Comparison of ENCODE assay signal across 1 cellular context in genomic region chr20:56429941-56430340, GRCh38.
TF ChIP-seq lines count a peak whose summit lies in the region.

No MANE protein-coding gene starts in this region.

TF ChIP-seq in GM12878, 131 proteins besides CTCF, POLR2A, EP300 and RAD21:
- TF ChIP-seq ZNF622 (IDR thresholded peaks at IDR 0.05) (no peak), ZZZ3 (IDR thresholded peaks at IDR 0.05; ENCODE audit: control insufficient read depth, insufficient read length, low read depth) (no peak), HCFC1 (IDR thresholded peaks at IDR 0.05; ENCODE audit: low read length) (no peak), FOXK2 (IDR thresholded peaks at IDR 0.05) (no peak), JUNB (IDR thresholded peaks at IDR 0.05) (no peak), CBX3 (IDR thresholded peaks at IDR 0.05; ENCODE audit: borderline replicate concordance, low read depth) (no peak), TCF12 (IDR thresholded peaks at IDR 0.05; ENCODE audit: low read depth, low read length) (no peak), SMARCA5 (IDR thresholded peaks at IDR 0.05) (no peak), NFYA (IDR thresholded peaks at IDR 0.05; ENCODE audit: borderline replicate concordance, low read depth, low read length) (no peak), KAT2A (conservative IDR thresholded peaks at IDR 0.05; ENCODE audit: control insufficient read depth, low read depth, low read length) (no peak), CHD4 (IDR thresholded peaks at IDR 0.05) (no peak), CHD1 (IDR thresholded peaks at IDR 0.05; ENCODE audit: low read depth, low read length) (no peak), NR2C1 (IDR thresholded peaks at IDR 0.05) (no peak), BCL11A (IDR thresholded peaks at IDR 0.05; ENCODE audit: low read depth, low read length) (no peak), MYB (IDR thresholded peaks at IDR 0.05; ENCODE audit: borderline replicate concordance, low read depth, low read length) (no peak), POLR2AphosphoS2 (IDR thresholded peaks at IDR 0.05; ENCODE audit: low read depth, low read length) (no peak)
